Comparison of ENCODE assay signal across 8 cellular contexts in the genomic region with DNA sequence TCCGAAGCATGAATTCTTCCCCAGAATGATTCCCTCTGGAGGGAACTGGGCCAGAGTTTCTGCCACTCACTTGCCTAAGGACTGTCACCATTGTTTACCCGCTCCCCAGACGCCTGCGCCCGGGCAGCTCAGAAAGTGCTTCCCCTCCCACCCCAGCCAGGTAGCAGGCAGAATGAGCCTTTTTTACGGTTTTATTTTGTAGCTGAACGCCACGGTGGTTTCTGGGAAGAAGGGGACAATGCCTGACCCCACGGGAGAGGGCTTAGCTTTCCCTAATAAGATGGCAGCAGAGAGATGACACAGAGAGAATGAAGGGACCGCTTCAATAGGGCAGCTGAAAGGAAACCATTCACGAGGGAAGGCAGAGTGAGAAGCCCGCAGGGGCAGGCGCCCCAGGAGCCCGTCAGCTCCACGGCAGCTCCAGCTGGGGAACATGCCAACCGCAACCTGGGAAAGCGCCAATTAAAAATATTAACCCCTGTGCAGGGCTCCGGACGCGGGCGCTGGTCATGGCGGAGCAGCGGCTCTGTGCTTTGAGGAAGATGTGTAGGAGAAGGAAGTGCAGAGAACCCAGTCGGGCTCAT. TPM values are rescaled to one million over a fixed set of nuclear protein-coding genes. Genes with fewer than 3 reads are reported as not detected.
A peak's percentile ranks its signal among the peaks of the same experiment; 100 is the strongest.
DNase-seq lines count a peak whose midpoint lies in the region; ATAC-seq and TF ChIP-seq lines count a peak whose summit lies in the region.

No MANE protein-coding gene starts in this region.

- no peak for DNase-seq in CD4-positive, CD25-positive, alpha-beta regulatory T cell
- DNase-seq in NCI-H1105 treated with DMSO at 0.1 percent for 48 hours (lab: John Stamatoyannopoulos, UW) (peak; percentile 72), brain microvascular endothelial cell (no peak), left lung (peak in 1 of 2 donors; percentile 79), upper lobe of right lung (no peak), UCSD-AML1 (lab: John Stamatoyannopoulos, UW; ENCODE audit: unreplicated experiment) (no peak), NCI-H2196 (lab: John Stamatoyannopoulos, UW; ENCODE audit: unreplicated experiment) (no peak)

- ATAC-seq in CD4-positive, CD25-positive, alpha-beta regulatory T cell (ENCODE audit: low read depth in 2 of 2): no peak
- ATAC-seq in left lung (peak; percentile 70), upper lobe of right lung (peak; percentile 52), GM18498 (IDR thresholded peaks at IDR 0.05; ENCODE audit: unreplicated experiment) (no peak)

- H3K27ac ChIP-seq in CD4-positive, CD25-positive, alpha-beta regulatory T cell (ENCODE audit: insufficient read depth, low read length, poor library complexity, severe bottlenecking): no peak overlapping the region
- no peak overlapping the region for H3K27ac ChIP-seq in brain microvascular endothelial cell
- H3K27ac ChIP-seq in left lung: no peak overlapping the region
- H3K27ac ChIP-seq in upper lobe of right lung: no peak overlapping the region

- no peaks in the 10 kb centered on the region for H3K36me3 ChIP-seq in CD4-positive, CD25-positive, alpha-beta regulatory T cell (ENCODE audit: control insufficient read depth, insufficient read depth, low read length)
- no peaks in the 10 kb centered on the region for H3K36me3 ChIP-seq in brain microvascular endothelial cell (replicated peaks)
- H3K36me3 ChIP-seq in left lung: no peaks in the 10 kb centered on the region
- no peaks in the 10 kb centered on the region for H3K36me3 ChIP-seq in upper lobe of right lung

- H3K36me3 Mint-ChIP-seq in CD4-positive, CD25-positive, alpha-beta regulatory T cell: no peaks in the 10 kb centered on the region

- TF ChIP-seq CTCF in brain microvascular endothelial cell (IDR thresholded peaks at IDR 0.05; ENCODE audit: low read depth, low read length, missing control alignments) (no peak), left lung (IDR thresholded peaks at IDR 0.05) (no peak), upper lobe of right lung (IDR thresholded peaks at IDR 0.05) (no peak)

- in situ Hi-C loops in brain microvascular endothelial cell (cut with HindIII; ENCODE audit: low pct_ligation_motif_present, low sequenced_read_pairs): no loop called here

- H3K27me3 ChIP-seq in CD4-positive, CD25-positive, alpha-beta regulatory T cell (ENCODE audit: control insufficient read depth, insufficient read depth, low read length): peaks cover 7% of the 10 kb centered on the region
- H3K27me3 ChIP-seq in brain microvascular endothelial cell (replicated peaks): peaks cover 39% of the 10 kb centered on the region
- peaks cover 4 to 97% of the 10 kb centered on the region in 2 donors for H3K27me3 ChIP-seq in left lung
- peaks cover 49% of the 10 kb centered on the region for H3K27me3 ChIP-seq in upper lobe of right lung

- no peak overlapping the region for H3K4me3 ChIP-seq in CD4-positive, CD25-positive, alpha-beta regulatory T cell (ENCODE audit: low read depth, low read length)
- H3K4me3 ChIP-seq in brain microvascular endothelial cell (ENCODE audit: low read depth, low read length) (peak overlapping the region; percentile 26), left lung (peak overlapping the region in 1 of 2 donors; percentile 3), upper lobe of right lung (peak overlapping the region; percentile 32)

- peaks cover 31% of the 10 kb centered on the region for H3K27me3 Mint-ChIP-seq in CD4-positive, CD25-positive, alpha-beta regulatory T cell

- peaks cover 0 to 21% (median 10%) of the 10 kb centered on the region in 4 donors for H3K4me1 Mint-ChIP-seq in CD4-positive, CD25-positive, alpha-beta regulatory T cell

- intact Hi-C loops in left lung (cut with DNase I): no loop called here
- intact Hi-C loops in upper lobe of right lung (cut with DNase I): no loop called here

- peaks cover 9% of the 10 kb centered on the region for H3K4me1 ChIP-seq in CD4-positive, CD25-positive, alpha-beta regulatory T cell (ENCODE audit: control insufficient read depth, insufficient read depth, low read length, poor library complexity, severe bottlenecking)
- H3K4me1 ChIP-seq in left lung: peaks cover 0 to 7% of the 10 kb centered on the region in 2 donors
- peaks cover 3% of the 10 kb centered on the region for H3K4me1 ChIP-seq in upper lobe of right lung

- peaks cover 0 to 2% of the 10 kb centered on the region in 2 experiments for H3K9me3 ChIP-seq in CD4-positive, CD25-positive, alpha-beta regulatory T cell (ENCODE audit: control insufficient read depth in 2 of 2, low read length in 2 of 2)
- no peaks in the 10 kb centered on the region for H3K9me3 ChIP-seq in left lung
- no peaks in the 10 kb centered on the region for H3K9me3 ChIP-seq in upper lobe of right lung

- H3K27ac Mint-ChIP-seq in CD4-positive, CD25-positive, alpha-beta regulatory T cell: peak overlapping the region in 1 of 3 donors; percentile 63

- H3K9me3 Mint-ChIP-seq in CD4-positive, CD25-positive, alpha-beta regulatory T cell: peaks cover 0 to 2% (median 0%) of the 10 kb centered on the region in 7 donors

- H3K4me3 Mint-ChIP-seq in CD4-positive, CD25-positive, alpha-beta regulatory T cell: peak overlapping the region; percentile 6 to 84 (median 76)

RNA-seq across cellular contexts. Expression of a gene that starts 20.4 kb away (rescaled TPM):
- total RNA-seq in CD4-positive, CD25-positive, alpha-beta regulatory T cell: 14.7 TPM
- polyA plus RNA-seq in CD4-positive, CD25-positive, alpha-beta regulatory T cell: 1 to 10 TPM in 2 of 4 donors, under 1 TPM in 2; 0.50 to 1.2 (median 1.1) TPM
- total RNA-seq in left lung (1 to 10 TPM; 1.5 to 4.6 TPM), upper lobe of right lung (7.6 TPM)

Comparison
In these comparisons a context has a peak if more than half of its experiments do, and no peak if none do; other contexts are left out.
1. ATAC-seq: peak in left lung (single experiment) and upper lobe of right lung (single experiment); none in CD4-positive, CD25-positive, alpha-beta regulatory T cell (0 of 2) and GM18498 (single experiment).